ENCODE assay signal across 1 cellular context in genomic region chr5:112886975-112887374, GRCh38.
TF ChIP-seq lines count a peak whose summit lies in the region.

No MANE protein-coding gene starts in this region.

TF ChIP-seq in IMR-90, 13 proteins besides CTCF, POLR2A, EP300 and RAD21:
- no peak for TF ChIP-seq MXI1 (IDR thresholded peaks at IDR 0.05; ENCODE audit: borderline replicate concordance, low read depth, low read length)
- no peak for TF ChIP-seq SMC3 (IDR thresholded peaks at IDR 0.05; ENCODE audit: low read depth, low read length)
- TF ChIP-seq, protein P1, sequence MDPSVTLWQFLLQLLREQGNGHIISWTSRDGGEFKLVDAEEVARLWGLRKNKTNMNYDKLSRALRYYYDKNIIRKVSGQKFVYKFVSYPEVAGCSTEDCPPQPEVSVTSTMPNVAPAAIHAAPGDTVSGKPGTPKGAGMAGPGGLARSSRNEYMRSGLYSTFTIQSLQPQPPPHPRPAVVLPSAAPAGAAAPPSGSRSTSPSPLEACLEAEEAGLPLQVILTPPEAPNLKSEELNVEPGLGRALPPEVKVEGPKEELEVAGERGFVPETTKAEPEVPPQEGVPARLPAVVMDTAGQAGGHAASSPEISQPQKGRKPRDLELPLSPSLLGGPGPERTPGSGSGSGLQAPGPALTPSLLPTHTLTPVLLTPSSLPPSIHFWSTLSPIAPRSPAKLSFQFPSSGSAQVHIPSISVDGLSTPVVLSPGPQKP (IDR thresholded peaks at IDR 0.05; ENCODE audit: borderline replicate concordance, low read depth, low read length), result no peak
- TF ChIP-seq, protein P2, sequence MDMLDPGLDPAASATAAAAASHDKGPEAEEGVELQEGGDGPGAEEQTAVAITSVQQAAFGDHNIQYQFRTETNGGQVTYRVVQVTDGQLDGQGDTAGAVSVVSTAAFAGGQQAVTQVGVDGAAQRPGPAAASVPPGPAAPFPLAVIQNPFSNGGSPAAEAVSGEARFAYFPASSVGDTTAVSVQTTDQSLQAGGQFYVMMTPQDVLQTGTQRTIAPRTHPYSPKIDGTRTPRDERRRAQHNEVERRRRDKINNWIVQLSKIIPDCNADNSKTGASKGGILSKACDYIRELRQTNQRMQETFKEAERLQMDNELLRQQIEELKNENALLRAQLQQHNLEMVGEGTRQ (IDR thresholded peaks at IDR 0.05; ENCODE audit: low read depth, low read length), result no peak
- TF ChIP-seq FOS (IDR thresholded peaks at IDR 0.05; ENCODE audit: low read depth, low read length), result no peak
